Comparison of ENCODE assay signal across 8 cellular contexts in genomic region chr20:62977613-62978558, GRCh38. TPM values are rescaled to one million over a fixed set of nuclear protein-coding genes. Genes with fewer than 3 reads are reported as not detected.
DNase-seq lines count a peak whose midpoint lies in the region; ATAC-seq and TF ChIP-seq lines count a peak whose summit lies in the region.

No MANE protein-coding gene starts in this region.

- TF ChIP-seq POLR2A in GM15510 (IDR thresholded peaks at IDR 0.05; ENCODE audit: borderline replicate concordance, extremely low read depth, insufficient read length) = peak; percentile 53

- H3K9me3 Mint-ChIP-seq in endothelial cell (ENCODE audit: unreplicated experiment) = no peaks in the 10 kb centered on the region

- TF ChIP-seq CTCF in endothelial cell (IDR thresholded peaks at IDR 0.05; ENCODE audit: unreplicated experiment) = no peak

- peak; percentile 52 for ATAC-seq in HG02588 (IDR thresholded peaks at IDR 0.05; ENCODE audit: unreplicated experiment)

- no peak overlapping the region for H3K27ac Mint-ChIP-seq in endothelial cell (ENCODE audit: unreplicated experiment)

- DNase-seq in NCI-H460 (ENCODE audit: extremely low read depth, low read depth) (peak; percentile 38), activated T-cell treated with anti-CD3 and anti-CD28 coated beads for 4 hours (peak; percentile 79), NCI-H446 treated with DMSO at 0.1 percent for 48 hours (lab: John Stamatoyannopoulos, UW) (no peak), ureter (ENCODE audit: low spot score) (no peak), endothelial cell (ENCODE audit: low spot score) (no peak)
- peak; percentile 76 to 77 for DNase-seq in stimulated activated CD4-positive, alpha-beta T cell treated with anti-CD3 and anti-CD28 coated beads, Interleukin-2, amount 100 ng/mL, for 24 hours

- no peaks in the 10 kb centered on the region for H3K4me1 Mint-ChIP-seq in endothelial cell (ENCODE audit: unreplicated experiment)

- no peak overlapping the region for H3K4me3 Mint-ChIP-seq in endothelial cell (ENCODE audit: unreplicated experiment)

- no peaks in the 10 kb centered on the region for H3K36me3 Mint-ChIP-seq in endothelial cell (ENCODE audit: low read depth, unreplicated experiment)

- peaks cover 17% of the 10 kb centered on the region for H3K27me3 Mint-ChIP-seq in endothelial cell (ENCODE audit: unreplicated experiment)

RNA-seq across cellular contexts. Expression of gene SLC17A9, which starts 25.4 kb away (rescaled TPM):
- total RNA-seq in NCI-H460 (2014; rRNA removed; shearing (Covaris generic)) = 16.6 and 20.1 TPM in 2 replicates
- 164 and 186 TPM in 2 replicates for polyA plus RNA-seq in NCI-H460 (2014; cell fraction: nucleus; rRNA removed)
- total RNA-seq in ureter (10.1 TPM), endothelial cell (ENCODE audit: unreplicated experiment) (7.0 TPM)

RNA-seq across cellular contexts. Expression of gene BHLHE23, which starts 28.9 kb away (rescaled TPM):
- total RNA-seq in NCI-H460 (2014; rRNA removed; shearing (Covaris generic)) = not detected in 2 replicates
- not detected in 2 replicates for polyA plus RNA-seq in NCI-H460 (2014; cell fraction: nucleus; rRNA removed)
- total RNA-seq in ureter (not detected), endothelial cell (ENCODE audit: unreplicated experiment) (not detected)

RNA-seq across cellular contexts. Expression of gene GID8, which starts 39.9 kb away (rescaled TPM):
- total RNA-seq in NCI-H460 (2014; rRNA removed; shearing (Covaris generic)) = 20.6 and 22.6 TPM in 2 replicates
- 18.3 and 119 TPM in 2 replicates for polyA plus RNA-seq in NCI-H460 (2014; cell fraction: nucleus; rRNA removed)
- 43.1 TPM for total RNA-seq in ureter
- 45.0 TPM for total RNA-seq in endothelial cell (ENCODE audit: unreplicated experiment)

RNA-seq across cellular contexts. Expression of gene DIDO1, which starts 51.6 kb away (rescaled TPM):
- total RNA-seq in NCI-H460 (2014; rRNA removed; shearing (Covaris generic)) = 25.4 and 27.8 TPM in 2 replicates
- 44.5 and 60.4 TPM in 2 replicates for polyA plus RNA-seq in NCI-H460 (2014; cell fraction: nucleus; rRNA removed)
- total RNA-seq in ureter (75.8 TPM), endothelial cell (ENCODE audit: unreplicated experiment) (61.0 TPM)

Comparison
In these comparisons a context has a peak if more than half of its experiments do, and no peak if none do; other contexts are left out.
1. DNase-seq: peak in NCI-H460 (single experiment), activated T-cell treated with anti-CD3 and anti-CD28 coated beads for 4 hours (single experiment) and stimulated activated CD4-positive, alpha-beta T cell treated with anti-CD3 and anti-CD28 coated beads, Interleukin-2, amount 100 ng/mL, for 24 hours (2 of 2); none in NCI-H446 treated with DMSO at 0.1 percent for 48 hours (single experiment), ureter (single experiment) and endothelial cell (single experiment).